ENCODE assay signal across 26 cellular contexts in genomic region chr3:32450426-32450825, GRCh38. TPM values are rescaled to one million over a fixed set of nuclear protein-coding genes. Genes with fewer than 3 reads are reported as not detected.
A peak's percentile ranks its signal among the peaks of the same experiment; 100 is the strongest.
DNase-seq lines count a peak whose midpoint lies in the region; ATAC-seq and TF ChIP-seq lines count a peak whose summit lies in the region.
"Had no signal": no experiment of that assay in that cellular context is flagged by ENCODE, and none has a peak within 500 bp of the region (broad histone marks: within the 10 kb centered on the region; RNA-seq: fewer than 3 reads in every experiment).

No MANE protein-coding gene starts in this region.

- CTCF ChIA-PET in OCI-LY7 (lab: Charles Lee; ENCODE audit: unreplicated experiment), result interaction anchor here (0.7 to 1.9 kb wide), 2 partner anchors 10 to 27 kb away, joined by 3 to 4 read pairs; no protein-coding TSS in a partner anchor

- no peak overlapping the region for H3K4me3 ChIP-seq in BLaER1
- no peak overlapping the region for H3K4me3 ChIP-seq in OCI-LY7 (ENCODE audit: low read depth, low read length, poor library complexity, severe bottlenecking)
- no peak overlapping the region for H3K4me3 ChIP-seq in breast epithelium
- H3K4me3 ChIP-seq in MG63, result no peak overlapping the region
- H3K4me3 ChIP-seq: gastroesophageal sphincter, hepatocyte, lung, pancreas, skin epidermis, thoracic aorta, uterus had no signal

- TF ChIP-seq CTCF in OCI-LY7 (conservative IDR thresholded peaks at IDR 0.05; ENCODE audit: low read length) (no peak), breast epithelium (IDR thresholded peaks at IDR 0.05) (no peak)

- H3K27me3 ChIP-seq in BLaER1, result no peaks in the 10 kb centered on the region
- no peaks in the 10 kb centered on the region for H3K27me3 ChIP-seq in breast epithelium
- H3K27me3 ChIP-seq in MG63, result no peaks in the 10 kb centered on the region
- H3K27me3 ChIP-seq: gastroesophageal sphincter, hepatocyte, pancreas, uterus had no signal

- no peak overlapping the region for H3K27ac ChIP-seq in BLaER1
- no peak overlapping the region for H3K27ac ChIP-seq in OCI-LY7 (ENCODE audit: low read depth, low read length, poor library complexity, severe bottlenecking)
- no peak overlapping the region for H3K27ac ChIP-seq in breast epithelium
- H3K27ac ChIP-seq: gastroesophageal sphincter, hepatocyte, HL-60, KMS-11, pancreas, skin epidermis, thoracic aorta, uterus had no signal

- H4K20me1 ChIP-seq in BLaER1, result peaks cover 87% of the 10 kb centered on the region
- no peaks in the 10 kb centered on the region for H4K20me1 ChIP-seq in OCI-LY7 (ENCODE audit: insufficient read depth, low read length)

- POLR2A ChIA-PET in OCI-LY7 (lab: Charles Lee), result interaction anchor here (0.6 to 4.3 kb wide), 5 partner anchors 9 to 236 kb away, joined by 3 to 18 read pairs (median 4); no protein-coding TSS in a partner anchor

- no peak overlapping the region for H2AFZ ChIP-seq in OCI-LY7 (ENCODE audit: low read length)
- H2AFZ ChIP-seq: hepatocyte had no signal

- no peak for ATAC-seq in activated CD4-positive, CD25-positive, alpha-beta regulatory T cell treated with anti-CD3 and anti-CD28 coated beads, Interleukin-2, amount 50 U/mL, for 24 hours
- no peak for ATAC-seq in left colon
- ATAC-seq: gastroesophageal sphincter; pancreas; stimulated activated naive CD8-positive, alpha-beta T cell treated with anti-CD3 and anti-CD28 coated beads, Interleukin-15, amount 100 ng/mL, for 72 hours had no signal

- BruUV-seq in OCI-LY7 (replicated peaks; lab: Mats Ljungman, UMichigan), result no TSS peak

- H3K9ac ChIP-seq in BLaER1, result no peak overlapping the region
- H3K9ac ChIP-seq: KMS-11 had no signal

- H3K36me3 ChIP-seq in BLaER1, result peaks cover 87% of the 10 kb centered on the region
- H3K36me3 ChIP-seq in OCI-LY7 (ENCODE audit: insufficient read depth, low read length), result peaks cover 19% of the 10 kb centered on the region; the same call in 1 of the 2 replicates
- H3K36me3 ChIP-seq in breast epithelium, result no peaks in the 10 kb centered on the region
- H3K36me3 ChIP-seq in MG63, result no peaks in the 10 kb centered on the region
- H3K36me3 ChIP-seq: pancreas, thoracic aorta, uterus had no signal

- no peaks in the 10 kb centered on the region for H3K79me2 ChIP-seq in OCI-LY7 (ENCODE audit: insufficient read depth, low read depth, low read length)

- peak overlapping the region; percentile 32; the same call in 1 of the 2 replicates for H3K4me2 ChIP-seq in BLaER1
- peak overlapping the region; percentile 53 for H3K4me2 ChIP-seq in OCI-LY7 (ENCODE audit: low read length)
- H3K4me2 ChIP-seq: hepatocyte, KMS-11 had no signal

- no peaks in the 10 kb centered on the region for H3K9me2 ChIP-seq in OCI-LY7 (ENCODE audit: insufficient read depth, low read length)

- intact Hi-C loops in OCI-LY7 (cut with micrococcal nuclease; ENCODE audit: unreplicated experiment) (no loop called here), breast epithelium (cut with DNase I; ENCODE audit: low total_unique reads) (no loop called here), left colon (cut with DNase I, micrococcal nuclease) (no loop called here)

- peaks cover 78% of the 10 kb centered on the region for H3K4me1 ChIP-seq in BLaER1
- peaks cover 34% of the 10 kb centered on the region for H3K4me1 ChIP-seq in OCI-LY7 (ENCODE audit: insufficient read depth, low read length, poor library complexity, severe bottlenecking)
- H3K4me1 ChIP-seq in breast epithelium, result no peaks in the 10 kb centered on the region
- H3K4me1 ChIP-seq: pancreas, uterus had no signal

- TF ChIP-seq POLR2A in breast epithelium (IDR thresholded peaks at IDR 0.05), result no peak

- H3K9me3 ChIP-seq in BLaER1 (peaks cover 7% of the 10 kb centered on the region), OCI-LY7 (ENCODE audit: low read length) (no peaks in the 10 kb centered on the region; the same call in 1 of the 2 replicates), breast epithelium (no peaks in the 10 kb centered on the region), MG63 (no peaks in the 10 kb centered on the region)
- H3K9me3 ChIP-seq: gastroesophageal sphincter, pancreas, thoracic aorta, uterus had no signal

- peak; percentile 8 for DNase-seq in activated CD4-positive, CD25-positive, alpha-beta regulatory T cell treated with anti-CD3 and anti-CD28 coated beads, Interleukin-2, amount 50 U/mL, for 72 hours
- DNase-seq in OCI-LY7 (ENCODE audit: low spot score) (no peak), mesenteric fat pad (ENCODE audit: low spot score) (peak; percentile 12), breast epithelium (ENCODE audit: low spot score in 2 of 2) (no peak), left colon (no peak), MG63 (no peak)
- DNase-seq: 8988T; aorta; CD8-positive, alpha-beta memory T cell; H7; MM.1S; NCI-H187 treated with DMSO at 0.1 percent for 48 hours; NCI-H526; SHP77 treated with DMSO at 0.1 percent for 48 hours; stimulated activated naive CD8-positive, alpha-beta T cell treated with anti-CD3 and anti-CD28 coated beads, Interleukin-15, amount 100 ng/mL, for 72 hours; uterus had no signal

RNA-seq across cellular contexts. Expression of gene CMTM6, which starts 52.2 kb away (rescaled TPM):
- total RNA-seq in OCI-LY7 (2014; rRNA removed; shearing (Covaris generic)), result 16.0 and 26.2 TPM in 2 replicates
- 33.5 and 36.0 TPM in 2 replicates for total RNA-seq in OCI-LY7 (2022)
- 52.4 TPM for total RNA-seq in mesenteric fat pad
- total RNA-seq in breast epithelium, result 100 to 1,000 TPM in 1 of 3 donors, 10 to 100 TPM in 2; 52.6 to 151 (median 89.5) TPM
- total RNA-seq in left colon, result 10 to 100 TPM; 61.3 to 66.7 TPM
- 30.5 and 39.3 TPM in 2 replicates for total RNA-seq in MG63 (2014; rRNA removed; shearing (Covaris generic); ENCODE audit: low replicate concordance)

RNA-seq across cellular contexts. Expression of gene CMTM7, which starts 58.8 kb away (rescaled TPM):
- total RNA-seq in OCI-LY7 (2014; rRNA removed; shearing (Covaris generic)), result 13.2 and 16.0 TPM in 2 replicates
- total RNA-seq in OCI-LY7 (2022) (19.0 TPM in 2 replicates), mesenteric fat pad (33.8 TPM), breast epithelium (100 to 1,000 TPM in 1 of 3 donors, 10 to 100 TPM in 2; 16.8 to 111 (median 58.0) TPM), left colon (1 to 10 TPM; 5.8 to 7.4 TPM)
- 1.7 TPM in 1 of 2 replicates, not detected in the other for total RNA-seq in MG63 (2014; rRNA removed; shearing (Covaris generic); ENCODE audit: low replicate concordance)

Comparison
In these comparisons a context has a peak if more than half of its experiments do, and no peak if none do; other contexts are left out.
1. DNase-seq: peak in activated CD4-positive, CD25-positive, alpha-beta regulatory T cell treated with anti-CD3 and anti-CD28 coated beads, Interleukin-2, amount 50 U/mL, for 72 hours (single experiment) and mesenteric fat pad (single experiment); none in OCI-LY7 (single experiment), breast epithelium (0 of 2), left colon (0 of 2) and MG63 (single experiment).